Comparison of ENCODE assay signal across 8 cellular contexts in genomic region chr1:100463809-100464424, GRCh38.
DNase-seq lines count a peak whose midpoint lies in the region; ATAC-seq and TF ChIP-seq lines count a peak whose summit lies in the region.

No MANE protein-coding gene starts in this region.

- 36% methylated on average over 10 of the region's 10 CpGs for WGBS in esophagus muscularis mucosa
- 46 to 48% methylated on average over 5 to 10 of the region's 10 CpGs for WGBS in transverse colon (ENCODE audit: low coverage in 1 of 2), 2 donors

- H3K4me1 Mint-ChIP-seq in Calu3 (ENCODE audit: low read depth, unreplicated experiment), result peaks cover 8% of the 10 kb centered on the region
- peaks cover 25 to 26% of the 10 kb centered on the region in 2 donors for H3K4me1 Mint-ChIP-seq in natural killer cell treated with Interleukin-12 subunit alpha and Interleukin-12 subunit beta and Interleukin-15 and Interleukin-18, amount 100 ng/mL, for 72 hours (ENCODE audit: low read depth in 2 of 2)

- peaks cover 0 to 20% (median 14%) of the 10 kb centered on the region in 4 donors for H3K4me1 ChIP-seq in esophagus muscularis mucosa
- H3K4me1 ChIP-seq in transverse colon, result peaks cover 0 to 21% (median 2%) of the 10 kb centered on the region in 4 donors

- H3K36me3 Mint-ChIP-seq in Calu3 (ENCODE audit: insufficient read depth, unreplicated experiment), result no peaks in the 10 kb centered on the region
- peaks cover 11% of the 10 kb centered on the region for H3K36me3 Mint-ChIP-seq in natural killer cell treated with Interleukin-12 subunit alpha and Interleukin-12 subunit beta and Interleukin-15 and Interleukin-18, amount 100 ng/mL, for 72 hours

- no peak overlapping the region for H3K4me3 Mint-ChIP-seq in Calu3 (ENCODE audit: low read depth, unreplicated experiment)
- peak overlapping the region; percentile 24 for H3K4me3 Mint-ChIP-seq in natural killer cell treated with Interleukin-12 subunit alpha and Interleukin-12 subunit beta and Interleukin-15 and Interleukin-18, amount 100 ng/mL, for 72 hours

- DNase-seq in Calu3 (peak; percentile 24), NCI-H748 treated with DMSO at 0.1 percent for 48 hours (lab: John Stamatoyannopoulos, UW) (peak; percentile 31), activated T-cell treated with anti-CD3 and anti-CD28 coated beads for 1 hour (ENCODE audit: low read depth) (peak; percentile 19), esophagus muscularis mucosa (ENCODE audit: extremely low spot score) (no peak), transverse colon (no peak)
- DNase-seq in natural killer cell treated with Interleukin-12 subunit alpha and Interleukin-12 subunit beta and Interleukin-15 and Interleukin-18, amount 100 ng/mL, for 72 hours (ENCODE audit: low spot score), result peak; percentile 65

- H3K27ac ChIP-seq in esophagus muscularis mucosa (replicated peaks in 1 of 4) (no peak overlapping the region), transverse colon (no peak overlapping the region)

- CTCF ChIA-PET in Calu3 (lab: Charles Lee), result interaction anchor here (1.0 kb wide), 1 partner anchor 405 kb away, joined by 4 read pairs; no protein-coding TSS in a partner anchor

- no peaks in the 10 kb centered on the region for H3K9me3 Mint-ChIP-seq in Calu3 (ENCODE audit: low read depth, unreplicated experiment)
- H3K9me3 Mint-ChIP-seq in natural killer cell treated with Interleukin-12 subunit alpha and Interleukin-12 subunit beta and Interleukin-15 and Interleukin-18, amount 100 ng/mL, for 72 hours, result no peaks in the 10 kb centered on the region

- no peak for TF ChIP-seq POLR2A in esophagus muscularis mucosa (IDR thresholded peaks at IDR 0.05; ENCODE audit: low read depth)
- TF ChIP-seq POLR2A in transverse colon (IDR thresholded peaks at IDR 0.05), result no peak

- no TSS peak for BruUV-seq in Calu3 (replicated peaks; lab: Mats Ljungman, UMichigan)

- no peaks in the 10 kb centered on the region for H3K9me3 ChIP-seq in esophagus muscularis mucosa
- H3K9me3 ChIP-seq in transverse colon, result no peaks in the 10 kb centered on the region

- H3K27ac Mint-ChIP-seq in Calu3 (ENCODE audit: unreplicated experiment), result no peak overlapping the region
- H3K27ac Mint-ChIP-seq in natural killer cell treated with Interleukin-12 subunit alpha and Interleukin-12 subunit beta and Interleukin-15 and Interleukin-18, amount 100 ng/mL, for 72 hours, result peak overlapping the region; percentile 40 to 81

- H3K36me3 ChIP-seq in esophagus muscularis mucosa (peaks cover 0 to 22% (median 4%) of the 10 kb centered on the region in 4 donors), transverse colon (peaks cover 0 to 8% (median 0%) of the 10 kb centered on the region in 4 donors)

- H3K27me3 ChIP-seq in esophagus muscularis mucosa, result no peaks in the 10 kb centered on the region
- no peaks in the 10 kb centered on the region for H3K27me3 ChIP-seq in transverse colon

- intact Hi-C loops in Calu3 (cut with micrococcal nuclease; ENCODE audit: unreplicated experiment), result no loop called here
- intact Hi-C loops in esophagus muscularis mucosa (cut with DNase I), result loop anchor here (5.0 to 10.0 kb wide), 2 partner anchors 189 to 403 kb away; no protein-coding TSS in a partner anchor
- intact Hi-C loops in transverse colon (cut with DNase I; ENCODE audit: low total_unique reads), result loop anchor here (5.0 kb wide), 1 partner anchor 403 kb away; no protein-coding TSS in a partner anchor

- TF ChIP-seq CTCF in Calu3 (IDR thresholded peaks at IDR 0.05; ENCODE audit: unreplicated experiment) (peak; percentile 20), esophagus muscularis mucosa (IDR thresholded peaks at IDR 0.05) (peak; percentile 52 to 67 (median 58)), transverse colon (IDR thresholded peaks at IDR 0.05) (peak; percentile 40 to 55 (median 48))

- H3K27me3 Mint-ChIP-seq in Calu3 (ENCODE audit: unreplicated experiment), result no peaks in the 10 kb centered on the region
- no peaks in the 10 kb centered on the region for H3K27me3 Mint-ChIP-seq in natural killer cell treated with Interleukin-12 subunit alpha and Interleukin-12 subunit beta and Interleukin-15 and Interleukin-18, amount 100 ng/mL, for 72 hours

- TF ChIP-seq EP300 in esophagus muscularis mucosa (IDR thresholded peaks at IDR 0.05) (no peak), transverse colon (IDR thresholded peaks at IDR 0.05; ENCODE audit: low read depth) (no peak)

- no peak overlapping the region for H3K4me3 ChIP-seq in esophagus muscularis mucosa
- H3K4me3 ChIP-seq in transverse colon, result no peak overlapping the region

- in situ Hi-C loops in transverse colon (cut with MboI; ENCODE audit: low pct_ligation_motif_present in 1 of 4, low pct_unique_long_range_greater_than_20kb in 1 of 4, low sequenced_read_pairs in 3 of 4), result loop anchor here (10.0 to 25.0 kb wide), 6 partner anchors 177 to 652 kb away; partner anchors contain the start of genes EXTL2 (in 1 of the 4), SASS6 (in 1 of the 4), SLC30A7 (in 1 of the 4) and TRMT13 (in 1 of the 4)

- peak; percentile 81 for ATAC-seq in GM19455 (IDR thresholded peaks at IDR 0.05; ENCODE audit: unreplicated experiment)
- peak; percentile 84 for ATAC-seq in HG03469 (IDR thresholded peaks at IDR 0.05; ENCODE audit: unreplicated experiment)
- ATAC-seq in natural killer cell treated with Interleukin-12 subunit alpha and Interleukin-12 subunit beta and Interleukin-15 and Interleukin-18, amount 100 ng/mL, for 72 hours, result peak; percentile 89 to 91

Comparison
In these comparisons a context has a peak if more than half of its experiments do, and no peak if none do; other contexts are left out.
1. DNase-seq: peak in Calu3 (single experiment), NCI-H748 treated with DMSO at 0.1 percent for 48 hours (single experiment), activated T-cell treated with anti-CD3 and anti-CD28 coated beads for 1 hour (single experiment) and natural killer cell treated with Interleukin-12 subunit alpha and Interleukin-12 subunit beta and Interleukin-15 and Interleukin-18, amount 100 ng/mL, for 72 hours (single experiment); none in esophagus muscularis mucosa (single experiment) and transverse colon (single experiment).
2. Peak in every context shown above with its lines, with median percentiles within 50 percentile points of each other: CTCF ChIP-seq and ATAC-seq.